In the genomic region with DNA sequence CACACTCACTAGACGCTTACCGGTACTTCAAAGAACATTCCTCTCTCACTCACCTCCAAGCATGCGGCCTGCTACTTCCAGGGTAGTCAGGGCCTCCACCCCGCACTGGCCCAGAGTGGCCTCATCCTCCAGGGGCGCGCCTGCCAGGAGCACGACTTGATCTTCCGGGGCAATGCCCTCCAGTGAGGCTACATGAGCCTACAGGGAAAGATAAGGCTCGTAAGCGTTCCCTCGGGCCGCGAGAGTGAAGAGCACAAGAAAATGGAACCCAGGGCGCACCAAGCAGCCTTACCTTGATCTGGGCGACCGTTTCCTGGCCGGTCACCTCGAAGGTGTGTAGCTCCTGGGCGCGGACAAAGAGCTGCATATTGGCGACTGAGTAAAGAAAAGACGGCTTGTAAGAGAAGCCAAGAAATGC, we compare ENCODE assay signal across 8 cellular contexts. TPM values are rescaled to one million over a fixed set of nuclear protein-coding genes. Genes with fewer than 3 reads are reported as not detected.
DNase-seq lines count a peak whose midpoint lies in the region; ATAC-seq, FAIRE-seq and TF ChIP-seq lines count a peak whose summit lies in the region.

No MANE protein-coding gene starts in this region.

- peaks cover 50% of the 10 kb centered on the region for H3K79me2 ChIP-seq in keratinocyte (ENCODE audit: control insufficient read depth, insufficient read depth, low read length)

- H3K9me3 ChIP-seq in left ventricle myocardium inferior (replicated peaks) (no peaks in the 10 kb centered on the region), keratinocyte (ENCODE audit: control insufficient read depth, low read depth, low read length) (no peaks in the 10 kb centered on the region)

- peak overlapping the region; percentile 89 for H3K4me2 ChIP-seq in keratinocyte (ENCODE audit: control insufficient read depth, extremely low read depth, insufficient read depth, low read depth, low read length)

- H3K27ac ChIP-seq in left ventricle myocardium inferior (replicated peaks): peak overlapping the region; percentile 92
- H3K27ac ChIP-seq in keratinocyte (ENCODE audit: control insufficient read depth, insufficient read depth, low read length): peak overlapping the region; percentile 98

- peaks cover 30% of the 10 kb centered on the region for H3K4me1 Mint-ChIP-seq in activated naive CD8-positive, alpha-beta T cell treated with anti-CD3 and anti-CD28 coated beads, Interleukin-2, amount 10 ng/mL, durations not matched to agents 7 days and 5 days
- peaks cover 65% of the 10 kb centered on the region for H3K4me1 Mint-ChIP-seq in stimulated activated naive CD8-positive, alpha-beta T cell treated with anti-CD3 and anti-CD28 coated beads, Interleukin-15, Interleukin-2, amounts not matched to agents 100 ng/mL and 50 ng/mL, for 24 hours (ENCODE audit: low read depth)

- H4K20me1 ChIP-seq in keratinocyte (ENCODE audit: control insufficient read depth, extremely low read depth, insufficient read depth, low read length): no peaks in the 10 kb centered on the region

- FAIRE-seq in keratinocyte (lab: Jason Lieb, UNC): no peak

- H3K27me3 ChIP-seq in left ventricle myocardium inferior (ENCODE audit: low read depth) (no peaks in the 10 kb centered on the region), keratinocyte (ENCODE audit: control insufficient read depth, extremely low read depth, insufficient read depth, low read length) (no peaks in the 10 kb centered on the region)

- POLR2A ChIA-PET in activated naive CD8-positive, alpha-beta T cell treated with anti-CD3 and anti-CD28 coated beads, Interleukin-2, amount 10 ng/mL, durations not matched to agents 7 days and 5 days (lab: Charles Lee): interaction anchor here (0.7 to 3.4 kb wide), 26 partner anchors 10 to 312 kb away, joined by 3 to 62 read pairs (median 4); a partner anchor contains a TSS

- TF ChIP-seq CTCF in left ventricle myocardium inferior (IDR thresholded peaks at IDR 0.05; ENCODE audit: borderline replicate concordance) (no peak), keratinocyte (optimal IDR thresholded peaks at IDR 0.05 in 1 of 3, IDR thresholded peaks at IDR 0.05 in 1 of 3, conservative IDR thresholded peaks at IDR 0.05 in 1 of 3; ENCODE audit: extremely low read depth in 1 of 3, insufficient read depth in 2 of 3, low read length in 3 of 3) (peak in 1 of 3 experiments; percentile 8)

- intact Hi-C loops in left ventricle myocardium inferior (cut with micrococcal nuclease) (no loop called here), cardiac septum (cut with DNase I) (no loop called here)

- H3K36me3 Mint-ChIP-seq in activated naive CD8-positive, alpha-beta T cell treated with anti-CD3 and anti-CD28 coated beads, Interleukin-2, amount 10 ng/mL, durations not matched to agents 7 days and 5 days: peaks cover 26% of the 10 kb centered on the region
- H3K36me3 Mint-ChIP-seq in stimulated activated naive CD8-positive, alpha-beta T cell treated with anti-CD3 and anti-CD28 coated beads, Interleukin-15, Interleukin-2, amounts not matched to agents 100 ng/mL and 50 ng/mL, for 24 hours (ENCODE audit: low read depth): peaks cover 67% of the 10 kb centered on the region

- dilution Hi-C loops in keratinocyte (cut with MboI; ENCODE audit: extremely low pct_ligation_motif_present, low sequenced_read_pairs): no loop called here

- H3K9ac ChIP-seq in keratinocyte (ENCODE audit: control insufficient read depth, extremely low read depth, insufficient read depth, low read length): peak overlapping the region; percentile 99

- H3K9me1 ChIP-seq in keratinocyte (ENCODE audit: control insufficient read depth, extremely low read depth, insufficient read depth, low read length): no peaks in the 10 kb centered on the region

- no peaks in the 10 kb centered on the region for H3K9me3 Mint-ChIP-seq in activated naive CD8-positive, alpha-beta T cell treated with anti-CD3 and anti-CD28 coated beads, Interleukin-2, amount 10 ng/mL, durations not matched to agents 7 days and 5 days
- H3K9me3 Mint-ChIP-seq in stimulated activated naive CD8-positive, alpha-beta T cell treated with anti-CD3 and anti-CD28 coated beads, Interleukin-15, Interleukin-2, amounts not matched to agents 100 ng/mL and 50 ng/mL, for 24 hours: no peaks in the 10 kb centered on the region

- H3K27me3 Mint-ChIP-seq in activated naive CD8-positive, alpha-beta T cell treated with anti-CD3 and anti-CD28 coated beads, Interleukin-2, amount 10 ng/mL, durations not matched to agents 7 days and 5 days: no peaks in the 10 kb centered on the region
- H3K27me3 Mint-ChIP-seq in stimulated activated naive CD8-positive, alpha-beta T cell treated with anti-CD3 and anti-CD28 coated beads, Interleukin-15, Interleukin-2, amounts not matched to agents 100 ng/mL and 50 ng/mL, for 24 hours: no peaks in the 10 kb centered on the region

- H3K27ac Mint-ChIP-seq in activated naive CD8-positive, alpha-beta T cell treated with anti-CD3 and anti-CD28 coated beads, Interleukin-2, amount 10 ng/mL, durations not matched to agents 7 days and 5 days: peak overlapping the region; percentile 99
- H3K27ac Mint-ChIP-seq in stimulated activated naive CD8-positive, alpha-beta T cell treated with anti-CD3 and anti-CD28 coated beads, Interleukin-15, Interleukin-2, amounts not matched to agents 100 ng/mL and 50 ng/mL, for 24 hours: peak overlapping the region; percentile 97

- H3K4me1 ChIP-seq in left ventricle myocardium inferior (peaks cover 54% of the 10 kb centered on the region), keratinocyte (ENCODE audit: control insufficient read depth, extremely low read depth, insufficient read depth, low read length) (peaks cover 20% of the 10 kb centered on the region)

- DNase-seq in left ventricle myocardium inferior: peak; percentile 17
- no peak for DNase-seq in cardiac septum (ENCODE audit: low spot score)
- DNase-seq in activated naive CD8-positive, alpha-beta T cell treated with anti-CD3 and anti-CD28 coated beads, Interleukin-2, amount 10 ng/mL, durations not matched to agents 7 days and 5 days: peak; percentile 57
- no peak for DNase-seq in keratinocyte (ENCODE audit: low read depth, low spot score)
- DNase-seq in NK-92 treated with Interleukin-12 subunit alpha and Interleukin-12 subunit beta, amount 100 ng/mL, for 24 hours (lab: John Stamatoyannopoulos, UW): no peak

- peak overlapping the region; percentile 97 for H3K4me3 Mint-ChIP-seq in activated naive CD8-positive, alpha-beta T cell treated with anti-CD3 and anti-CD28 coated beads, Interleukin-2, amount 10 ng/mL, durations not matched to agents 7 days and 5 days
- H3K4me3 Mint-ChIP-seq in stimulated activated naive CD8-positive, alpha-beta T cell treated with anti-CD3 and anti-CD28 coated beads, Interleukin-15, Interleukin-2, amounts not matched to agents 100 ng/mL and 50 ng/mL, for 24 hours: peak overlapping the region; percentile 100

- peak overlapping the region; percentile 92 for H3K4me3 ChIP-seq in left ventricle myocardium inferior
- H3K4me3 ChIP-seq in keratinocyte (ENCODE audit: control insufficient read depth in 2 of 3, extremely low read depth in 1 of 3, insufficient read depth in 2 of 3, low read depth in 1 of 3, low read length in 3 of 3): peak overlapping the region; percentile 66 to 91 (median 91)

- H3K36me3 ChIP-seq in left ventricle myocardium inferior (peaks cover 58% of the 10 kb centered on the region), keratinocyte (ENCODE audit: control insufficient read depth in 2 of 2, extremely low read depth in 1 of 2, insufficient read depth in 2 of 2, low read length in 2 of 2) (peaks cover 17 to 30% of the 10 kb centered on the region in 2 experiments)

- ATAC-seq in activated naive CD8-positive, alpha-beta T cell treated with anti-CD3 and anti-CD28 coated beads, Interleukin-2, amount 10 ng/mL, durations not matched to agents 7 days and 5 days (ENCODE audit: low read depth): no peak
- ATAC-seq in HG02642 (IDR thresholded peaks at IDR 0.05; ENCODE audit: poor library complexity, unreplicated experiment) (no peak), GM18511 (IDR thresholded peaks at IDR 0.05; ENCODE audit: unreplicated experiment) (no peak)

- peak overlapping the region; percentile 52 for H2AFZ ChIP-seq in keratinocyte (ENCODE audit: control insufficient read depth, low read length)

RNA-seq across cellular contexts. Expression of a gene that starts 0.5 kb away (rescaled TPM):
- 629 TPM for total RNA-seq in left ventricle myocardium inferior
- total RNA-seq in cardiac septum: 511 TPM
- 1,000 to 10,000 TPM; 1,110 to 1,162 TPM for total RNA-seq in activated naive CD8-positive, alpha-beta T cell treated with anti-CD3 and anti-CD28 coated beads, Interleukin-2, amount 10 ng/mL, durations not matched to agents 7 days and 5 days
- polyA plus RNA-seq in keratinocyte: 328 to 452 TPM (median 425 TPM) in 3 replicates
- 471 TPM for polyA plus RNA-seq in keratinocyte (2011; ENCODE audit: low read depth)
- 306 and 737 TPM in 2 replicates for polyA plus RNA-seq in keratinocyte (2011; cell fraction: cytosol; rRNA removed)
- polyA plus RNA-seq in keratinocyte (2011; cell fraction: nucleus; rRNA removed): 225 and 268 TPM in 2 replicates
- 874 and 1,191 TPM in 2 replicates for polyA plus RNA-seq in keratinocyte (2012; ENCODE audit: low replicate concordance)
- 109 to 156 TPM (median 109 TPM) in 3 replicates for polyA minus RNA-seq in keratinocyte
- polyA minus RNA-seq in keratinocyte (2011; cell fraction: cytosol; rRNA and poly(A)+ RNA removed): 470 TPM
- 78.3 and 89.3 TPM in 2 replicates for polyA minus RNA-seq in keratinocyte (2011; cell fraction: nucleus; rRNA and poly(A)+ RNA removed)

RNA-seq across cellular contexts. Expression of a gene that starts 0.7 kb away (rescaled TPM):
- 32.1 TPM for total RNA-seq in left ventricle myocardium inferior
- total RNA-seq in cardiac septum: 28.5 TPM
- 10 to 100 TPM; 50.7 to 53.6 TPM for total RNA-seq in activated naive CD8-positive, alpha-beta T cell treated with anti-CD3 and anti-CD28 coated beads, Interleukin-2, amount 10 ng/mL, durations not matched to agents 7 days and 5 days
- 46.3 to 67.7 TPM (median 49.6 TPM) in 3 replicates for polyA plus RNA-seq in keratinocyte
- 81.9 TPM for polyA plus RNA-seq in keratinocyte (2011; ENCODE audit: low read depth)
- polyA plus RNA-seq in keratinocyte (2011; cell fraction: cytosol; rRNA removed): 40.9 and 46.5 TPM in 2 replicates
- 31.2 and 35.1 TPM in 2 replicates for polyA plus RNA-seq in keratinocyte (2011; cell fraction: nucleus; rRNA removed)
- polyA plus RNA-seq in keratinocyte (2012; ENCODE audit: low replicate concordance): 29.1 and 45.0 TPM in 2 replicates
- 26.4 to 41.9 TPM (median 36.9 TPM) in 3 replicates for polyA minus RNA-seq in keratinocyte
- polyA minus RNA-seq in keratinocyte (2011; cell fraction: cytosol; rRNA and poly(A)+ RNA removed): 24.7 TPM
- 12.3 and 13.3 TPM in 2 replicates for polyA minus RNA-seq in keratinocyte (2011; cell fraction: nucleus; rRNA and poly(A)+ RNA removed)

RNA-seq across cellular contexts. Expression of a gene that starts 4.0 kb away (rescaled TPM):
- total RNA-seq in left ventricle myocardium inferior: 6.1 TPM
- total RNA-seq in cardiac septum: 5.5 TPM
- total RNA-seq in activated naive CD8-positive, alpha-beta T cell treated with anti-CD3 and anti-CD28 coated beads, Interleukin-2, amount 10 ng/mL, durations not matched to agents 7 days and 5 days: 10 to 100 TPM; 11.1 to 11.9 TPM
- polyA plus RNA-seq in keratinocyte: 2.6 to 6.6 TPM (median 3.4 TPM) in 3 replicates
- polyA plus RNA-seq in keratinocyte (2011; ENCODE audit: low read depth): 2.2 TPM
- polyA plus RNA-seq in keratinocyte (2011; cell fraction: cytosol; rRNA removed): 1.5 and 6.6 TPM in 2 replicates
- 2.3 and 4.0 TPM in 2 replicates for polyA plus RNA-seq in keratinocyte (2011; cell fraction: nucleus; rRNA removed)
- polyA plus RNA-seq in keratinocyte (2012; ENCODE audit: low replicate concordance): 7.5 and 11.2 TPM in 2 replicates
- polyA minus RNA-seq in keratinocyte: 1.2 to 1.6 TPM (median 1.4 TPM) in 3 replicates
- polyA minus RNA-seq in keratinocyte (2011; cell fraction: cytosol; rRNA and poly(A)+ RNA removed): 22.6 TPM
- polyA minus RNA-seq in keratinocyte (2011; cell fraction: nucleus; rRNA and poly(A)+ RNA removed): 2.9 and 4.1 TPM in 2 replicates

RNA-seq across cellular contexts. Expression of a gene that starts 9.8 kb away (rescaled TPM):
- total RNA-seq in left ventricle myocardium inferior: 56.7 TPM
- total RNA-seq in cardiac septum: 50.1 TPM
- 10 to 100 TPM; 26.1 to 26.2 TPM for total RNA-seq in activated naive CD8-positive, alpha-beta T cell treated with anti-CD3 and anti-CD28 coated beads, Interleukin-2, amount 10 ng/mL, durations not matched to agents 7 days and 5 days
- 9.7 to 12.6 TPM (median 10.7 TPM) in 3 replicates for polyA plus RNA-seq in keratinocyte
- 52.1 TPM for polyA plus RNA-seq in keratinocyte (2011; ENCODE audit: low read depth)
- 8.3 and 10.2 TPM in 2 replicates for polyA plus RNA-seq in keratinocyte (2011; cell fraction: cytosol; rRNA removed)
- polyA plus RNA-seq in keratinocyte (2011; cell fraction: nucleus; rRNA removed): 14.3 and 15.5 TPM in 2 replicates
- polyA plus RNA-seq in keratinocyte (2012; ENCODE audit: low replicate concordance): 11.1 and 76.6 TPM in 2 replicates
- 15.1 to 69.8 TPM (median 15.7 TPM) in 3 replicates for polyA minus RNA-seq in keratinocyte
- polyA minus RNA-seq in keratinocyte (2011; cell fraction: cytosol; rRNA and poly(A)+ RNA removed): 9.0 TPM
- polyA minus RNA-seq in keratinocyte (2011; cell fraction: nucleus; rRNA and poly(A)+ RNA removed): 10.4 and 10.5 TPM in 2 replicates

RNA-seq across cellular contexts. Expression of a gene that starts 12.9 kb away (rescaled TPM):
- total RNA-seq in left ventricle myocardium inferior: 25.6 TPM
- total RNA-seq in cardiac septum: 25.2 TPM
- total RNA-seq in activated naive CD8-positive, alpha-beta T cell treated with anti-CD3 and anti-CD28 coated beads, Interleukin-2, amount 10 ng/mL, durations not matched to agents 7 days and 5 days: 10 to 100 TPM; 43.4 to 45.1 TPM
- polyA plus RNA-seq in keratinocyte: 10.0 to 25.4 TPM (median 10.8 TPM) in 3 replicates
- polyA plus RNA-seq in keratinocyte (2011; ENCODE audit: low read depth): 3.9 TPM
- polyA plus RNA-seq in keratinocyte (2011; cell fraction: cytosol; rRNA removed): 10.7 and 14.1 TPM in 2 replicates
- polyA plus RNA-seq in keratinocyte (2011; cell fraction: nucleus; rRNA removed): 100 and 132 TPM in 2 replicates
- 23.3 and 29.0 TPM in 2 replicates for polyA plus RNA-seq in keratinocyte (2012; ENCODE audit: low replicate concordance)
- polyA minus RNA-seq in keratinocyte: 49.9 to 172 TPM (median 57.6 TPM) in 3 replicates
- 28.6 TPM for polyA minus RNA-seq in keratinocyte (2011; cell fraction: cytosol; rRNA and poly(A)+ RNA removed)
- 49.6 and 75.6 TPM in 2 replicates for polyA minus RNA-seq in keratinocyte (2011; cell fraction: nucleus; rRNA and poly(A)+ RNA removed)

Comparison
In these comparisons a context has a peak if more than half of its experiments do, and no peak if none do; other contexts are left out.
1. DNase-seq: peak in left ventricle myocardium inferior (single experiment) and activated naive CD8-positive, alpha-beta T cell treated with anti-CD3 and anti-CD28 coated beads, Interleukin-2, amount 10 ng/mL, durations not matched to agents 7 days and 5 days (single experiment); none in cardiac septum (single experiment), keratinocyte (single experiment) and NK-92 treated with Interleukin-12 subunit alpha and Interleukin-12 subunit beta, amount 100 ng/mL, for 24 hours (single experiment).